Comparison of ENCODE assay signal across 20 cellular contexts in the genomic region with DNA sequence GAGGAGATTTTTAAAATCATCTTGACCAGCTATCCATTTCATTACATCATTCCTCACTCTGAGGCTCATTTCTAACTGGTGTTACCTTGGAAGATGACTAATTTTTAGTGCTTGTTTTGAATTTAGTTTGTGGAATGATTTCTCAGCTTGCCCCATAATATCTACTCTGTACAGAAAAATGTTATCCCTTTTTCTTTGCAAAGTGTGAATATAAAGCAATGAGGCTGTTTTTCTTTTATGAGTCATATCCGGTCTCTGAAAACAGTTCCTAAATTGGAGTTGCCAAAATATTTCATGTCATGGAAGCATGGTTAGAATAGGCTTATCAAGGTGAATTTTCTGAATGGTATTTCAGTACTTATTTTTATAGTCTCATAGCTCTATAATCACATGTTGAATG. TPM values are rescaled to one million over a fixed set of nuclear protein-coding genes. Genes with fewer than 3 reads are reported as not detected.
"Had no signal": no experiment of that assay in that cellular context is flagged by ENCODE, and none has a peak within 500 bp of the region (broad histone marks: within the 10 kb centered on the region; RNA-seq: fewer than 3 reads in every experiment).

No MANE protein-coding gene starts in this region.

- H3K27ac ChIP-seq: epithelial cell of prostate, gastrocnemius medialis, hepatocyte, thyroid gland, uterus had no signal

- DNase-seq: activated CD4-positive, alpha-beta T cell treated with anti-CD3 and anti-CD28 coated beads, Interleukin-2, amount 50 U/mL, for 4 hours; activated CD4-positive, CD25-positive, alpha-beta regulatory T cell treated with anti-CD3 and anti-CD28 coated beads, Interleukin-2, amount 50 U/mL, for 72 hours; activated CD8-positive, alpha-beta memory T cell treated with anti-CD3 and anti-CD28 coated beads, Interleukin-2, amount 10 ng/mL, durations not matched to agents 7 days and 5 days; activated gamma-delta T cell; activated T-cell treated with anti-CD3 and anti-CD28 coated beads, Interleukin-2, amount 50 U/mL, for 48 hours; amygdala; central memory CD4-positive, alpha-beta T cell; effector memory CD8-positive, alpha-beta T cell; gastrocnemius medialis; retina; stimulated activated CD4-positive, alpha-beta T cell treated with anti-CD3 and anti-CD28 coated beads, Interleukin-15, amount 100 ng/mL, for 24 hours; stimulated activated CD4-positive, alpha-beta T cell treated with anti-CD3 and anti-CD28 coated beads, Interleukin-4, amount 100 ng/mL, for 4 hours; stimulated activated naive CD8-positive, alpha-beta T cell treated with anti-CD3 and anti-CD28 coated beads, Interleukin-15, amount 100 ng/mL, for 72 hours; thyroid gland; uterus had no signal

- ATAC-seq: activated CD8-positive, alpha-beta memory T cell treated with anti-CD3 and anti-CD28 coated beads, Interleukin-2, amount 10 ng/mL, durations not matched to agents 7 days and 5 days; effector memory CD8-positive, alpha-beta T cell; gastrocnemius medialis; stimulated activated naive CD8-positive, alpha-beta T cell treated with anti-CD3 and anti-CD28 coated beads, Interleukin-15, amount 100 ng/mL, for 72 hours had no signal

RNA-seq across cellular contexts. Expression of a gene that starts 43.8 kb away (rescaled TPM):
- total RNA-seq: activated CD8-positive, alpha-beta memory T cell treated with anti-CD3 and anti-CD28 coated beads, Interleukin-2, amount 10 ng/mL, durations not matched to agents 7 days and 5 days; gastrocnemius medialis; liver; myocyte; T-helper 2 cell treated with Interferon-gamma antibody and Interleukin-4, amounts not matched to agents 100 ng/mL and 5 ng/mL, for 36 hours; thyroid gland had no signal
- polyA plus RNA-seq: liver had no signal
